In genomic region chr2:144944506-144945230, GRCh38 we compare ENCODE assay signal across 20 cellular contexts.
A peak's percentile ranks its signal among the peaks of the same experiment; 100 is the strongest.
DNase-seq lines count a peak whose midpoint lies in the region; ATAC-seq and TF ChIP-seq lines count a peak whose summit lies in the region.
"Had no signal": no experiment of that assay in that cellular context is flagged by ENCODE, and none has a peak within 500 bp of the region (broad histone marks: within the 10 kb centered on the region; RNA-seq: fewer than 3 reads in every experiment).

No MANE protein-coding gene starts in this region.

- no peak for ATAC-seq in activated T-cell treated with anti-CD3 and anti-CD28 coated beads, Interleukin-2, amount 50 U/mL, for 4 hours
- ATAC-seq in HG03521 (IDR thresholded peaks at IDR 0.05; ENCODE audit: unreplicated experiment) = no peak
- ATAC-seq: naive thymus-derived CD8-positive, alpha-beta T cell; psoas muscle had no signal

- no peak overlapping the region for H3K27ac ChIP-seq in colonic mucosa
- H3K27ac ChIP-seq: HL-60, psoas muscle, stomach had no signal

- H3K27me3 ChIP-seq in adipocyte (replicated peaks; ENCODE audit: control insufficient read depth, insufficient read depth, low read length) = no peaks in the 10 kb centered on the region
- no peaks in the 10 kb centered on the region for H3K27me3 ChIP-seq in colonic mucosa
- H3K27me3 ChIP-seq: BE2C, stomach had no signal

- peak overlapping the region; percentile 49 to 77 (median 57) for H3K27ac Mint-ChIP-seq in nephron
- H3K27ac Mint-ChIP-seq: naive thymus-derived CD8-positive, alpha-beta T cell had no signal

- TF ChIP-seq CTCF in NB4 (IDR thresholded peaks at IDR 0.05; ENCODE audit: low read depth, low read length) = no peak
- TF ChIP-seq CTCF in nephron (IDR thresholded peaks at IDR 0.05; ENCODE audit: unreplicated experiment in 3 of 3) = no peak
- no peak for TF ChIP-seq CTCF in colonic mucosa (IDR thresholded peaks at IDR 0.05)

- H3K27me3 Mint-ChIP-seq in nephron (ENCODE audit: low read depth) = no peaks in the 10 kb centered on the region
- peaks cover 1% of the 10 kb centered on the region for H3K27me3 Mint-ChIP-seq in activated T-cell treated with anti-CD3 and anti-CD28 coated beads, Interleukin-2, amount 50 U/mL, for 4 hours (ENCODE audit: low read depth)

- H3K9ac ChIP-seq in adipocyte (ENCODE audit: low read length) (peak overlapping the region; percentile 64), colonic mucosa (ENCODE audit: low read depth in 2 of 2, low read length in 2 of 2) (no peak overlapping the region)

- H3K4me3 ChIP-seq in NB4 (ENCODE audit: low read depth, low read length) (no peak overlapping the region), adipocyte (ENCODE audit: low read length) (peak overlapping the region; percentile 23), colonic mucosa (no peak overlapping the region)
- H3K4me3 ChIP-seq: psoas muscle, stomach had no signal

- intact Hi-C loops in colonic mucosa (cut with DNase I) = no loop called here

- H3K9me3 Mint-ChIP-seq in nephron = no peaks in the 10 kb centered on the region
- no peaks in the 10 kb centered on the region for H3K9me3 Mint-ChIP-seq in activated T-cell treated with anti-CD3 and anti-CD28 coated beads, Interleukin-2, amount 50 U/mL, for 4 hours
- H3K9me3 Mint-ChIP-seq: naive thymus-derived CD8-positive, alpha-beta T cell had no signal

- H3K4me3 Mint-ChIP-seq in nephron = no peak overlapping the region
- H3K4me3 Mint-ChIP-seq in activated T-cell treated with anti-CD3 and anti-CD28 coated beads, Interleukin-2, amount 50 U/mL, for 4 hours = no peak overlapping the region
- H3K4me3 Mint-ChIP-seq: brain; naive thymus-derived CD8-positive, alpha-beta T cell had no signal

- H3K9me3 ChIP-seq in adipocyte (ENCODE audit: control insufficient read depth, low read length) = no peaks in the 10 kb centered on the region
- H3K9me3 ChIP-seq in colonic mucosa = no peaks in the 10 kb centered on the region
- H3K9me3 ChIP-seq: BE2C, psoas muscle, stomach had no signal

- H3K4me1 Mint-ChIP-seq in nephron = peaks cover 47% of the 10 kb centered on the region
- no peaks in the 10 kb centered on the region for H3K4me1 Mint-ChIP-seq in activated T-cell treated with anti-CD3 and anti-CD28 coated beads, Interleukin-2, amount 50 U/mL, for 4 hours (ENCODE audit: low read depth)
- H3K4me1 Mint-ChIP-seq: naive thymus-derived CD8-positive, alpha-beta T cell had no signal

- H3K4me1 ChIP-seq in adipocyte (ENCODE audit: control insufficient read depth, insufficient read depth, low read length) = peaks cover 33% of the 10 kb centered on the region
- no peaks in the 10 kb centered on the region for H3K4me1 ChIP-seq in colonic mucosa
- H3K4me1 ChIP-seq: BE2C, psoas muscle had no signal

- H3K36me3 ChIP-seq in adipocyte (ENCODE audit: control insufficient read depth, insufficient read depth, low read length, severe bottlenecking) = no peaks in the 10 kb centered on the region
- no peaks in the 10 kb centered on the region for H3K36me3 ChIP-seq in colonic mucosa
- H3K36me3 ChIP-seq: BE2C, stomach had no signal

- TF ChIP-seq POLR2A in NB4 (IDR thresholded peaks at IDR 0.05; ENCODE audit: extremely low read depth, insufficient read length) = no peak

- no peaks in the 10 kb centered on the region for H3K36me3 Mint-ChIP-seq in nephron (ENCODE audit: low read depth)
- no peaks in the 10 kb centered on the region for H3K36me3 Mint-ChIP-seq in activated T-cell treated with anti-CD3 and anti-CD28 coated beads, Interleukin-2, amount 50 U/mL, for 4 hours (ENCODE audit: insufficient read depth)
- H3K36me3 Mint-ChIP-seq: brain; naive thymus-derived CD8-positive, alpha-beta T cell had no signal

- DNase-seq in DMS153 (lab: John Stamatoyannopoulos, UW) = peak; percentile 24
- peak; percentile 25 for DNase-seq in NB4 (ENCODE audit: low read depth)
- no peak for DNase-seq in adipocyte (ENCODE audit: low read depth)
- DNase-seq in activated T-cell treated with anti-CD3 and anti-CD28 coated beads, Interleukin-2, amount 50 U/mL, for 4 hours = no peak
- no peak for DNase-seq in colonic mucosa
- DNase-seq: activated naive CD4-positive, alpha-beta T cell; BE2C; effector CD8-positive, alpha-beta T cell; KG1; naive thymus-derived CD8-positive, alpha-beta T cell; NCI-H1105 treated with DMSO at 0.1 percent for 48 hours; NCI-H82; psoas muscle; Right ventricle myocardium superior; stomach; T-helper 9 cell had no signal

Comparison
In these comparisons a context has a peak if more than half of its experiments do, and no peak if none do; other contexts are left out.
1. DNase-seq: peak in DMS153 (single experiment) and NB4 (single experiment); none in adipocyte (single experiment), activated T-cell treated with anti-CD3 and anti-CD28 coated beads, Interleukin-2, amount 50 U/mL, for 4 hours (single experiment) and colonic mucosa (single experiment).